17 cellular contexts compared by ENCODE assay signal in genomic region chr12:30106204-30106603, GRCh38.
DNase-seq lines count a peak whose midpoint lies in the region; TF ChIP-seq lines count a peak whose summit lies in the region.
"Had no signal": no experiment of that assay in that cellular context is flagged by ENCODE, and none has a peak within 500 bp of the region (broad histone marks: within the 10 kb centered on the region; RNA-seq: fewer than 3 reads in every experiment).

No MANE protein-coding gene starts in this region.

- H3K36me3 ChIP-seq in BE2C (no peaks in the 10 kb centered on the region), SJCRH30 (no peaks in the 10 kb centered on the region)

- no peaks in the 10 kb centered on the region for H3K27me3 ChIP-seq in BE2C
- no peaks in the 10 kb centered on the region for H3K27me3 ChIP-seq in SJCRH30

- peaks cover 11% of the 10 kb centered on the region for H3K36me3 Mint-ChIP-seq in glutamatergic neuron (ENCODE audit: unreplicated experiment)
- no peaks in the 10 kb centered on the region for H3K36me3 Mint-ChIP-seq in nephron progenitor cell (ENCODE audit: low read depth)
- no peaks in the 10 kb centered on the region for H3K36me3 Mint-ChIP-seq in activated naive CD8-positive, alpha-beta T cell treated with anti-CD3 and anti-CD28 coated beads for 36 hours
- H3K36me3 Mint-ChIP-seq: CD14-positive monocyte had no signal

- peak overlapping the region; percentile 65 for H3K27ac ChIP-seq in SJCRH30

- H3K9me3 Mint-ChIP-seq in glutamatergic neuron (ENCODE audit: unreplicated experiment) (peaks cover 2% of the 10 kb centered on the region), nephron progenitor cell (peaks cover 15% of the 10 kb centered on the region)
- peaks cover 1% of the 10 kb centered on the region for H3K9me3 Mint-ChIP-seq in activated naive CD8-positive, alpha-beta T cell treated with anti-CD3 and anti-CD28 coated beads for 36 hours

- H3K27ac Mint-ChIP-seq in glutamatergic neuron (ENCODE audit: unreplicated experiment) (peak overlapping the region; percentile 44), nephron progenitor cell (peak overlapping the region; percentile 11)
- no peak overlapping the region for H3K27ac Mint-ChIP-seq in activated naive CD8-positive, alpha-beta T cell treated with anti-CD3 and anti-CD28 coated beads for 36 hours
- H3K27ac Mint-ChIP-seq: CD14-positive monocyte had no signal

- H3K9me3 ChIP-seq in BE2C = no peaks in the 10 kb centered on the region
- peaks cover 4% of the 10 kb centered on the region; the same call in 1 of the 2 replicates for H3K9me3 ChIP-seq in SJCRH30 (replicated peaks)

- no peak overlapping the region for H3K4me3 ChIP-seq in BE2C (ENCODE audit: low read depth, low read length)
- H3K4me3 ChIP-seq in SJCRH30 = no peak overlapping the region
- H3K4me3 ChIP-seq: K562 had no signal

- H3K27me3 Mint-ChIP-seq in glutamatergic neuron (ENCODE audit: unreplicated experiment) (no peaks in the 10 kb centered on the region), nephron progenitor cell (ENCODE audit: low read depth, poor library complexity) (peaks cover 3% of the 10 kb centered on the region)
- no peaks in the 10 kb centered on the region for H3K27me3 Mint-ChIP-seq in activated naive CD8-positive, alpha-beta T cell treated with anti-CD3 and anti-CD28 coated beads for 36 hours

- DNase-seq in BE2C (peak; percentile 13), SJCRH30 (peak; percentile 81 to 89), glutamatergic neuron (no peak), nephron progenitor cell (peak; percentile 3), NCI-H510A (lab: John Stamatoyannopoulos, UW) (no peak), anterior cingulate cortex (lab: John Stamatoyannopoulos, UW) (no peak)
- DNase-seq in activated CD4-positive, alpha-beta T cell treated with anti-CD3 and anti-CD28 coated beads, Interleukin-2, amount 50 U/mL, for 4 hours = no peak
- DNase-seq in activated naive CD8-positive, alpha-beta T cell treated with anti-CD3 and anti-CD28 coated beads for 36 hours = no peak
- DNase-seq: DMS53, GDM1, NCI-H1092, NCI-H1436, NCI-H187 treated with DMSO at 0.1 percent for 48 hours, NCI-H510A treated with DMSO at 0.1 percent for 48 hours, NCI-H748 treated with DMSO at 0.1 percent for 48 hours had no signal

- H3K4me1 Mint-ChIP-seq in glutamatergic neuron (ENCODE audit: low read depth, unreplicated experiment) = peaks cover 6% of the 10 kb centered on the region
- H3K4me1 Mint-ChIP-seq in nephron progenitor cell = peaks cover 9% of the 10 kb centered on the region
- H3K4me1 Mint-ChIP-seq in activated naive CD8-positive, alpha-beta T cell treated with anti-CD3 and anti-CD28 coated beads for 36 hours = no peaks in the 10 kb centered on the region
- H3K4me1 Mint-ChIP-seq: CD14-positive monocyte had no signal

- H3K4me3 Mint-ChIP-seq in glutamatergic neuron (ENCODE audit: unreplicated experiment) (no peak overlapping the region), nephron progenitor cell (no peak overlapping the region)
- H3K4me3 Mint-ChIP-seq in activated naive CD8-positive, alpha-beta T cell treated with anti-CD3 and anti-CD28 coated beads for 36 hours = no peak overlapping the region
- H3K4me3 Mint-ChIP-seq: CD14-positive monocyte had no signal

- H3K4me1 ChIP-seq in BE2C (peaks cover 6% of the 10 kb centered on the region), SJCRH30 (peaks cover 30% of the 10 kb centered on the region)

- TF ChIP-seq CTCF in BE2C (IDR thresholded peaks at IDR 0.05; ENCODE audit: low read depth, low read length) = no peak
- TF ChIP-seq CTCF in glutamatergic neuron (IDR thresholded peaks at IDR 0.05; ENCODE audit: partially characterized antibody, unreplicated experiment) = no peak
- no peak for TF ChIP-seq CTCF in nephron progenitor cell (IDR thresholded peaks at IDR 0.05)

Comparison
In these comparisons a context has a peak if more than half of its experiments do, and no peak if none do; other contexts are left out.
1. DNase-seq: peak in BE2C (single experiment), SJCRH30 (2 of 2) and nephron progenitor cell (single experiment); none in glutamatergic neuron (single experiment), NCI-H510A (single experiment), anterior cingulate cortex (0 of 58), activated CD4-positive, alpha-beta T cell treated with anti-CD3 and anti-CD28 coated beads, Interleukin-2, amount 50 U/mL, for 4 hours (0 of 2) and activated naive CD8-positive, alpha-beta T cell treated with anti-CD3 and anti-CD28 coated beads for 36 hours (single experiment).